Comparison of ENCODE assay signal across 17 cellular contexts in the genomic region with DNA sequence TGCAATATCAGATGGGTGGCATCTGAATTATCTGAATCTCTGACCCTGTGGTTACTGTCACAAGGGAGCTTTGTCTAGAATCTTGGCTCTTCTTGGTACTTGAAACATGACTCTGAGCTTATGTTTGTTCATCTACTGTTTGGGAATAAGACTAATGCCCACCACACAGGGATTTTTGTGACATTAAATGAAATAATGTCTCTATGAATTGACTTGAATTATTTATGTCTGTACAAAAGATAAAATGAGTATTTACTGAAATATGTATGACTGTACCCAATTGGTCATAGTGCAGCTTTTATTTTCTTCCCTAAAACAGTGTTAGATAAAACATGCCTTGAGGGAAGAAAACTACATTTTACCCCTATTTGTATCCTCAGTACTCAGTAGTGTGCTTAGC.
"Had no signal": no experiment of that assay in that cellular context is flagged by ENCODE, and none has a peak within 500 bp of the region (broad histone marks: within the 10 kb centered on the region; RNA-seq: fewer than 3 reads in every experiment).

No MANE protein-coding gene starts in this region.

- DNase-seq: effector CD4-positive, alpha-beta T cell; endodermal cell; gastrocnemius medialis; heart right ventricle; hypothalamus; occipital lobe; pancreas; right cardiac atrium; stimulated activated CD4-positive, alpha-beta T cell treated with anti-CD3 and anti-CD28 coated beads, Interleukin-2, amount 100 ng/mL, for 48 hours; stimulated activated naive CD4-positive, alpha-beta T cell treated with Interleukin-2 at 50 U/mL for 16 hours; upper lobe of right lung had no signal

- FAIRE-seq: islet of Langerhans had no signal

- ATAC-seq: gastrocnemius medialis, heart right ventricle, left lobe of liver, pancreas, right cardiac atrium, upper lobe of right lung had no signal

- H3K27me3 ChIP-seq: gastrocnemius medialis, heart right ventricle, pancreas, tibial nerve, upper lobe of right lung, vagina had no signal

- H3K9me3 ChIP-seq: gastrocnemius medialis, heart right ventricle, pancreas, tibial nerve, upper lobe of right lung, vagina had no signal

- H3K36me3 ChIP-seq: gastrocnemius medialis, heart right ventricle, pancreas, tibial nerve, upper lobe of right lung, vagina had no signal

- H3K4me1 ChIP-seq: gastrocnemius medialis, heart right ventricle, pancreas, tibial nerve, upper lobe of right lung, vagina had no signal

- H3K27ac ChIP-seq: coronary artery, gastrocnemius medialis, heart right ventricle, pancreas, tibial nerve, upper lobe of right lung, vagina had no signal

- H3K4me2 ChIP-seq: smooth muscle cell had no signal

- H3K4me3 ChIP-seq: coronary artery, gastrocnemius medialis, heart right ventricle, pancreas, smooth muscle cell, tibial nerve, upper lobe of right lung, vagina had no signal
